In genomic region chr20:47304287-47304686, GRCh38 we compare ENCODE assay signal across 8 cellular contexts. TPM values are rescaled to one million over a fixed set of nuclear protein-coding genes. Genes with fewer than 3 reads are reported as not detected.
A peak's percentile ranks its signal among the peaks of the same experiment; 100 is the strongest.
DNase-seq lines count a peak whose midpoint lies in the region; ATAC-seq and TF ChIP-seq lines count a peak whose summit lies in the region.

No MANE protein-coding gene starts in this region.

- DNase-seq in AG10803 (ENCODE audit: low read depth) (peak; percentile 33), M059J (ENCODE audit: low read depth) (peak; percentile 48), dorsolateral prefrontal cortex (no peak), NCI-H2227 (lab: John Stamatoyannopoulos, UW; ENCODE audit: unreplicated experiment) (no peak), GM10248 (ENCODE audit: extremely low spot score) (no peak)

- H3K27ac ChIP-seq in dorsolateral prefrontal cortex (peak overlapping the region in 55 of 59 donors; percentile 1 to 85 (median 58)), muscle layer of duodenum (ENCODE audit: low read length) (peak overlapping the region; percentile 71)

- CTCF ChIA-PET in GM10248 (lab: Yijun Ruan, JAX) = interaction anchor here (1.1 to 2.6 kb wide), 4 partner anchors 16 to 323 kb away, joined by 3 to 9 read pairs (median 6); no protein-coding TSS in a partner anchor

- intact Hi-C loops in dorsolateral prefrontal cortex (cut with DNase I) = no loop called here

- ATAC-seq in HG02571 (IDR thresholded peaks at IDR 0.05; ENCODE audit: unreplicated experiment) (no peak), GM21515 (IDR thresholded peaks at IDR 0.05; ENCODE audit: unreplicated experiment) (no peak)

- POLR2A ChIA-PET in GM10248 (lab: Yijun Ruan, JAX) = interaction anchor here (0.6 kb wide), 1 partner anchor 77 kb away, joined by 6 read pairs; no protein-coding TSS in a partner anchor

- H3K27me3 ChIP-seq in dorsolateral prefrontal cortex (no peaks in the 10 kb centered on the region), muscle layer of duodenum (ENCODE audit: low read depth, low read length) (no peaks in the 10 kb centered on the region)

- peaks cover 11 to 18% of the 10 kb centered on the region in 2 donors for H3K4me1 ChIP-seq in muscle layer of duodenum (ENCODE audit: control insufficient read depth in 1 of 2, insufficient read depth in 2 of 2, low read length in 2 of 2)

- TF ChIP-seq CTCF in AG10803 (conservative IDR thresholded peaks at IDR 0.05; ENCODE audit: low read length) = peak; percentile 43
- TF ChIP-seq CTCF in dorsolateral prefrontal cortex (IDR thresholded peaks at IDR 0.05 in 54 of 56, conservative IDR thresholded peaks at IDR 0.05 in 2 of 56; ENCODE audit: low read depth in 1 of 56, partially characterized antibody in 56 of 56) = peak in 3 of 56 donors; percentile 17 to 21 (median 20)
- TF ChIP-seq CTCF in GM10248 (IDR thresholded peaks at IDR 0.05; ENCODE audit: control extremely low read depth, extremely low read depth, low read depth, missing control alignments) = no peak

- H3K9me3 ChIP-seq in muscle layer of duodenum (ENCODE audit: control insufficient read depth in 1 of 2, low read length in 2 of 2) = no peaks in the 10 kb centered on the region

- H3K36me3 ChIP-seq in muscle layer of duodenum (ENCODE audit: control insufficient read depth in 1 of 2, insufficient read depth in 2 of 2, low read length in 2 of 2) = peaks cover 0 to 10% of the 10 kb centered on the region in 2 donors

- H3K4me3 ChIP-seq in AG10803 (ENCODE audit: low read length) (no peak overlapping the region), dorsolateral prefrontal cortex (no peak overlapping the region), muscle layer of duodenum (ENCODE audit: low read depth in 1 of 2, low read length in 2 of 2) (no peak overlapping the region)

RNA-seq across cellular contexts. Expression of gene ZMYND8, which starts 52.2 kb away (rescaled TPM):
- total RNA-seq in M059J (2014; rRNA removed; shearing (Covaris generic)) = 23.6 and 49.6 TPM in 2 replicates
- 100 to 1,000 TPM in 82 of 120 experiments, 10 to 100 TPM in 38; 67.0 to 236 (median 109) TPM for total RNA-seq in dorsolateral prefrontal cortex

Comparison
In these comparisons a context has a peak if more than half of its experiments do, and no peak if none do; other contexts are left out.
1. DNase-seq: peak in AG10803 (single experiment) and M059J (single experiment); none in dorsolateral prefrontal cortex (0 of 10), NCI-H2227 (single experiment) and GM10248 (single experiment).